ENCODE assay signal across 13 cellular contexts in the genomic region with DNA sequence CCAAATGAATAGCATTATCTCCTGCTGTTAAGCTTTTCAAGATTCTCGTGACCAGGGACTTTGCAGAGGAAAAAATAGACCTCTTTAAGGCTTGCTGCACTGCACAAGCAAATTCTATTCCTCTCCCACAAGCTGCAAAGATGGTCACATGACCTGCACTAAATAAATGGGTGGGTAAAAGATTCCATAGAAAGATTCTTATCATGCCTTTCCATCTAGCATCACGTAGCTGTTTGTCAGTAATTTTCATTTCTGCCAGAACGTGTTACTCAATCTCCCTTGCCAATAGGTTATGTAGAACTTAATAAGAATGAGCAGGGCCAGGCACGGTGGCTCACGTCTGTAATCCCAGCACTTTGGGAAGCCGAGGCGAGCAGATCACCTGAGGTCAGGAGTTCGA. TPM values are rescaled to one million over a fixed set of nuclear protein-coding genes. Genes with fewer than 3 reads are reported as not detected.
DNase-seq lines count a peak whose midpoint lies in the region; ATAC-seq and TF ChIP-seq lines count a peak whose summit lies in the region.
"Had no signal": no experiment of that assay in that cellular context is flagged by ENCODE, and none has a peak within 500 bp of the region (broad histone marks: within the 10 kb centered on the region; RNA-seq: fewer than 3 reads in every experiment).

No MANE protein-coding gene starts in this region.

- H3K36me3 ChIP-seq in left lung = no peaks in the 10 kb centered on the region
- H3K36me3 ChIP-seq: heart right ventricle had no signal

- no peak overlapping the region for H3K27ac Mint-ChIP-seq in activated CD4-positive, alpha-beta memory T cell treated with anti-CD3 and anti-CD28 coated beads, Interleukin-2, amount 10 ng/mL, durations not matched to agents 7 days and 5 days
- H3K27ac Mint-ChIP-seq: naive B cell had no signal

- no peaks in the 10 kb centered on the region for H3K27me3 Mint-ChIP-seq in activated CD4-positive, alpha-beta memory T cell treated with anti-CD3 and anti-CD28 coated beads, Interleukin-2, amount 10 ng/mL, durations not matched to agents 7 days and 5 days

- no peaks in the 10 kb centered on the region for H3K36me3 Mint-ChIP-seq in activated CD4-positive, alpha-beta memory T cell treated with anti-CD3 and anti-CD28 coated beads, Interleukin-2, amount 10 ng/mL, durations not matched to agents 7 days and 5 days (ENCODE audit: low read depth)
- H3K36me3 Mint-ChIP-seq: naive B cell had no signal

- no peaks in the 10 kb centered on the region for H3K9me3 Mint-ChIP-seq in activated CD4-positive, alpha-beta memory T cell treated with anti-CD3 and anti-CD28 coated beads, Interleukin-2, amount 10 ng/mL, durations not matched to agents 7 days and 5 days

- CTCF ChIA-PET in activated CD4-positive, alpha-beta memory T cell treated with anti-CD3 and anti-CD28 coated beads, Interleukin-2, amount 10 ng/mL, durations not matched to agents 7 days and 5 days (lab: Charles Lee) = no interaction called here

- H3K27ac ChIP-seq in left lung = no peak overlapping the region
- H3K27ac ChIP-seq: heart right ventricle had no signal

- ATAC-seq in left lung (peak; percentile 34), HG02623 (IDR thresholded peaks at IDR 0.05; ENCODE audit: unreplicated experiment) (no peak)
- ATAC-seq: heart right ventricle had no signal

- no peak overlapping the region for H3K4me3 ChIP-seq in cardiac fibroblast (replicated peaks in 1 of 2; ENCODE audit: low read depth in 2 of 2, low read length in 2 of 2)
- H3K4me3 ChIP-seq in left lung = no peak overlapping the region
- H3K4me3 ChIP-seq: heart right ventricle had no signal

- no peaks in the 10 kb centered on the region for H3K9me3 ChIP-seq in left lung
- H3K9me3 ChIP-seq: Caco-2 had no signal

- POLR2A ChIA-PET in activated CD4-positive, alpha-beta memory T cell treated with anti-CD3 and anti-CD28 coated beads, Interleukin-2, amount 10 ng/mL, durations not matched to agents 7 days and 5 days (lab: Charles Lee) = no interaction called here

- intact Hi-C loops in left lung (cut with DNase I) = no loop called here

- TF ChIP-seq CTCF in AG09319 (IDR thresholded peaks at IDR 0.05; ENCODE audit: low read depth, low read length) (no peak), cardiac fibroblast (IDR thresholded peaks at IDR 0.05; ENCODE audit: low read depth, low read length) (no peak), left lung (IDR thresholded peaks at IDR 0.05) (no peak)

- H3K27me3 ChIP-seq in left lung = peaks cover 0 to 12% of the 10 kb centered on the region in 2 donors

- H3K4me1 ChIP-seq in left lung = no peaks in the 10 kb centered on the region
- H3K4me1 ChIP-seq: heart right ventricle had no signal

- no peaks in the 10 kb centered on the region for H3K4me1 Mint-ChIP-seq in activated CD4-positive, alpha-beta memory T cell treated with anti-CD3 and anti-CD28 coated beads, Interleukin-2, amount 10 ng/mL, durations not matched to agents 7 days and 5 days
- H3K4me1 Mint-ChIP-seq: naive B cell had no signal

- H3K4me3 Mint-ChIP-seq in activated CD4-positive, alpha-beta memory T cell treated with anti-CD3 and anti-CD28 coated beads, Interleukin-2, amount 10 ng/mL, durations not matched to agents 7 days and 5 days = no peak overlapping the region
- H3K4me3 Mint-ChIP-seq: naive B cell had no signal

- DNase-seq in AG09319 (ENCODE audit: extremely low read depth, low read depth) (peak; percentile 37), M059J (ENCODE audit: low read depth) (peak; percentile 78), cardiac fibroblast (ENCODE audit: low read depth in 2 of 2) (peak; percentile 36 to 58), left lung (no peak), COLO668 (lab: John Stamatoyannopoulos, UW; ENCODE audit: unreplicated experiment) (no peak)
- no peak for DNase-seq in activated CD4-positive, alpha-beta memory T cell treated with anti-CD3 and anti-CD28 coated beads, Interleukin-2, amount 10 ng/mL, durations not matched to agents 7 days and 5 days
- no peak for DNase-seq in effector CD8-positive, alpha-beta T cell (lab: John Stamatoyannopoulos, UW)
- DNase-seq: activated CD8-positive, alpha-beta memory T cell treated with anti-CD3 and anti-CD28 coated beads, Interleukin-2, amount 50 U/mL, for 48 hours; Caco-2; heart right ventricle; naive B cell; T-helper 9 cell had no signal

RNA-seq across cellular contexts. Expression of a gene that starts 57.9 kb away (rescaled TPM):
- total RNA-seq in M059J (2014; rRNA removed; shearing (Covaris generic)) = 48.5 and 81.7 TPM in 2 replicates
- total RNA-seq in left lung = 10 to 100 TPM; 83.3 to 86.0 TPM
- total RNA-seq in activated CD4-positive, alpha-beta memory T cell treated with anti-CD3 and anti-CD28 coated beads, Interleukin-2, amount 10 ng/mL, durations not matched to agents 7 days and 5 days = 10 to 100 TPM; 43.9 to 45.9 TPM

Comparison
In these comparisons a context has a peak if more than half of its experiments do, and no peak if none do; other contexts are left out.
1. DNase-seq: peak in AG09319 (single experiment), M059J (single experiment) and cardiac fibroblast (2 of 2); none in left lung (0 of 2), COLO668 (single experiment), activated CD4-positive, alpha-beta memory T cell treated with anti-CD3 and anti-CD28 coated beads, Interleukin-2, amount 10 ng/mL, durations not matched to agents 7 days and 5 days (single experiment) and effector CD8-positive, alpha-beta T cell (single experiment).